Comparison of ENCODE assay signal across 8 cellular contexts in the genomic region with DNA sequence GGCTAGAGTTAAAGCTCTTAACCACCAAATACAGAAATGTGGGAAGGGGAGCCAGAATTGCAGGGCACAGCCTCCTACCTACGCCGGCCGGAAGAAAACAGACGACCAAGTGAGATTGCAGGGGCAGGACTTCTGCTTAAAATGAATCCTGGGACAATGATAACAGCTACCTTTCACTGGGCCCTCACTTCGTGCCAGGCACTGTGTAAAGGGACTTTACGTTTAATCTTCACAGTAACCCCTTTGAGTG. TPM values are rescaled to one million over a fixed set of nuclear protein-coding genes. Genes with fewer than 3 reads are reported as not detected.
DNase-seq lines count a peak whose midpoint lies in the region; ATAC-seq and TF ChIP-seq lines count a peak whose summit lies in the region.

TSS of gene GNAT2 (minus strand) at position 212 of the 250 bp plus-strand sequence. CDS start 6,746 bp downstream, outside the sequence.

- peak within 1 kb of the TSS; percentile 99 for H3K4me3 Mint-ChIP-seq in activated CD8-positive, alpha-beta memory T cell treated with anti-CD3 and anti-CD28 coated beads, Interleukin-2, amount 10 ng/mL, durations not matched to agents 7 days and 5 days

- H3K4me1 ChIP-seq in liver (ENCODE audit: control insufficient read depth in 4 of 4, insufficient read depth in 4 of 4, low read length in 3 of 4) (peaks cover 8 to 68% (median 53%) of the 10 kb centered on the region in 4 donors), tibial artery (peaks cover 0 to 50% (median 36%) of the 10 kb centered on the region in 4 donors)

- peak within 1 kb of the TSS; percentile 78 to 96 for H3K9ac ChIP-seq in liver (ENCODE audit: low read depth in 1 of 2, low read length in 2 of 2)

- intact Hi-C loops in tibial artery (cut with DNase I; ENCODE audit: low total_unique reads) = no loop called here

- no peak for TF ChIP-seq CTCF in liver (IDR thresholded peaks at IDR 0.05; ENCODE audit: low read depth, low read length, missing input control)
- no peak for TF ChIP-seq CTCF in tibial artery (IDR thresholded peaks at IDR 0.05)

- peak within 1 kb of the TSS; percentile 66 to 87 (median 77) for H3K4me3 ChIP-seq in liver (ENCODE audit: low read depth in 1 of 3, low read length in 3 of 3)
- peak within 1 kb of the TSS; percentile 68 to 73 for H3K4me3 ChIP-seq in tibial artery

- no peak for DNase-seq in activated CD8-positive, alpha-beta memory T cell treated with anti-CD3 and anti-CD28 coated beads, Interleukin-2, amount 10 ng/mL, durations not matched to agents 7 days and 5 days
- no peak for DNase-seq in activated CD8-positive, alpha-beta memory T cell treated with anti-CD3 and anti-CD28 coated beads, Interleukin-2, amount 50 U/mL, for 4 hours
- DNase-seq in tibial artery (no peak), C1 segment of cervical spinal cord (lab: John Stamatoyannopoulos, UW) (no peak)
- DNase-seq in activated CD4-positive, alpha-beta T cell treated with anti-CD3 and anti-CD28 coated beads, Interleukin-2, amount 50 U/mL, for 48 hours = no peak

- CTCF ChIA-PET in activated CD8-positive, alpha-beta memory T cell treated with anti-CD3 and anti-CD28 coated beads, Interleukin-2, amount 10 ng/mL, durations not matched to agents 7 days and 5 days (lab: Charles Lee) = interaction anchor here (0.8 to 9.1 kb wide), 8 partner anchors 10 to 365 kb away, joined by 3 to 112 read pairs (median 7); partner anchors contain the start of genes AHCYL1, CYB561D1 and GNAI3

- H3K27ac ChIP-seq in angular gyrus (ENCODE audit: low read depth, low read length) (peak within 1 kb of the TSS; percentile 90), liver (ENCODE audit: low read depth in 1 of 2, low read length in 2 of 2) (peak within 1 kb of the TSS; percentile 87 to 93), tibial artery (peak within 1 kb of the TSS; percentile 80 to 91)

- no peak for ATAC-seq in activated CD8-positive, alpha-beta memory T cell treated with anti-CD3 and anti-CD28 coated beads, Interleukin-2, amount 10 ng/mL, durations not matched to agents 7 days and 5 days
- ATAC-seq in HG03521 (IDR thresholded peaks at IDR 0.05; ENCODE audit: unreplicated experiment) = no peak

- H3K4me1 Mint-ChIP-seq in activated CD8-positive, alpha-beta memory T cell treated with anti-CD3 and anti-CD28 coated beads, Interleukin-2, amount 10 ng/mL, durations not matched to agents 7 days and 5 days = peaks cover 62% of the 10 kb centered on the region

- peak within 1 kb of the TSS; percentile 98 for H3K27ac Mint-ChIP-seq in activated CD8-positive, alpha-beta memory T cell treated with anti-CD3 and anti-CD28 coated beads, Interleukin-2, amount 10 ng/mL, durations not matched to agents 7 days and 5 days

- H3K9me3 ChIP-seq in liver (ENCODE audit: control insufficient read depth in 4 of 4, low read length in 3 of 4) = no peaks in the 10 kb centered on the region
- no peaks in the 10 kb centered on the region for H3K9me3 ChIP-seq in tibial artery

- H3K27me3 ChIP-seq in liver (ENCODE audit: control insufficient read depth in 4 of 4, insufficient read depth in 4 of 4, low read length in 3 of 4) (no peaks in the 10 kb centered on the region), tibial artery (no peaks in the 10 kb centered on the region)

- peaks cover 1% of the 10 kb centered on the region for H3K36me3 Mint-ChIP-seq in activated CD8-positive, alpha-beta memory T cell treated with anti-CD3 and anti-CD28 coated beads, Interleukin-2, amount 10 ng/mL, durations not matched to agents 7 days and 5 days

- H3K27me3 Mint-ChIP-seq in activated CD8-positive, alpha-beta memory T cell treated with anti-CD3 and anti-CD28 coated beads, Interleukin-2, amount 10 ng/mL, durations not matched to agents 7 days and 5 days = no peaks in the 10 kb centered on the region

- WGBS in liver = 4% methylated on average over 6 of the region's 6 CpGs

- no peaks in the 10 kb centered on the region for H3K36me3 ChIP-seq in liver (ENCODE audit: control insufficient read depth in 4 of 4, insufficient read depth in 3 of 4, low read depth in 1 of 4, low read length in 3 of 4)
- no peaks in the 10 kb centered on the region for H3K36me3 ChIP-seq in tibial artery

- TF ChIP-seq RAD21 in liver (IDR thresholded peaks at IDR 0.05) = no peak

- H3K9me3 Mint-ChIP-seq in activated CD8-positive, alpha-beta memory T cell treated with anti-CD3 and anti-CD28 coated beads, Interleukin-2, amount 10 ng/mL, durations not matched to agents 7 days and 5 days (ENCODE audit: low read depth) = no peaks in the 10 kb centered on the region

TF ChIP-seq in liver, 16 proteins besides CTCF, POLR2A, EP300 and RAD21:
- no peak for TF ChIP-seq HNF4G (IDR thresholded peaks at IDR 0.05)
- TF ChIP-seq TAF1 (conservative IDR thresholded peaks at IDR 0.05) = no peak
- TF ChIP-seq RXRA (IDR thresholded peaks at IDR 0.05) = no peak
- no peak for TF ChIP-seq FOXA2 (IDR thresholded peaks at IDR 0.05)
- no peak for TF ChIP-seq YY1 (IDR thresholded peaks at IDR 0.05)
- no peak for TF ChIP-seq GABPA (IDR thresholded peaks at IDR 0.05 in 1 of 2, conservative IDR thresholded peaks at IDR 0.05 in 1 of 2)
- no peak for TF ChIP-seq SP1 (IDR thresholded peaks at IDR 0.05)
- TF ChIP-seq, protein P1, sequence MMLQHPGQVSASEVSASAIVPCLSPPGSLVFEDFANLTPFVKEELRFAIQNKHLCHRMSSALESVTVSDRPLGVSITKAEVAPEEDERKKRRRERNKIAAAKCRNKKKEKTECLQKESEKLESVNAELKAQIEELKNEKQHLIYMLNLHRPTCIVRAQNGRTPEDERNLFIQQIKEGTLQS (IDR thresholded peaks at IDR 0.05) = no peak
- no peak for TF ChIP-seq EGR1 (IDR thresholded peaks at IDR 0.05; ENCODE audit: low read depth in 2 of 2)
- TF ChIP-seq, protein P2, sequence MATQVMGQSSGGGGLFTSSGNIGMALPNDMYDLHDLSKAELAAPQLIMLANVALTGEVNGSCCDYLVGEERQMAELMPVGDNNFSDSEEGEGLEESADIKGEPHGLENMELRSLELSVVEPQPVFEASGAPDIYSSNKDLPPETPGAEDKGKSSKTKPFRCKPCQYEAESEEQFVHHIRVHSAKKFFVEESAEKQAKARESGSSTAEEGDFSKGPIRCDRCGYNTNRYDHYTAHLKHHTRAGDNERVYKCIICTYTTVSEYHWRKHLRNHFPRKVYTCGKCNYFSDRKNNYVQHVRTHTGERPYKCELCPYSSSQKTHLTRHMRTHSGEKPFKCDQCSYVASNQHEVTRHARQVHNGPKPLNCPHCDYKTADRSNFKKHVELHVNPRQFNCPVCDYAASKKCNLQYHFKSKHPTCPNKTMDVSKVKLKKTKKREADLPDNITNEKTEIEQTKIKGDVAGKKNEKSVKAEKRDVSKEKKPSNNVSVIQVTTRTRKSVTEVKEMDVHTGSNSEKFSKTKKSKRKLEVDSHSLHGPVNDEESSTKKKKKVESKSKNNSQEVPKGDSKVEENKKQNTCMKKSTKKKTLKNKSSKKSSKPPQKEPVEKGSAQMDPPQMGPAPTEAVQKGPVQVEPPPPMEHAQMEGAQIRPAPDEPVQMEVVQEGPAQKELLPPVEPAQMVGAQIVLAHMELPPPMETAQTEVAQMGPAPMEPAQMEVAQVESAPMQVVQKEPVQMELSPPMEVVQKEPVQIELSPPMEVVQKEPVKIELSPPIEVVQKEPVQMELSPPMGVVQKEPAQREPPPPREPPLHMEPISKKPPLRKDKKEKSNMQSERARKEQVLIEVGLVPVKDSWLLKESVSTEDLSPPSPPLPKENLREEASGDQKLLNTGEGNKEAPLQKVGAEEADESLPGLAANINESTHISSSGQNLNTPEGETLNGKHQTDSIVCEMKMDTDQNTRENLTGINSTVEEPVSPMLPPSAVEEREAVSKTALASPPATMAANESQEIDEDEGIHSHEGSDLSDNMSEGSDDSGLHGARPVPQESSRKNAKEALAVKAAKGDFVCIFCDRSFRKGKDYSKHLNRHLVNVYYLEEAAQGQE (IDR thresholded peaks at IDR 0.05) = no peak
- no peak for TF ChIP-seq MAX (IDR thresholded peaks at IDR 0.05)

RNA-seq across cellular contexts. Expression of gene GNAT2, which starts in this region (rescaled TPM):
- total RNA-seq in activated CD8-positive, alpha-beta memory T cell treated with anti-CD3 and anti-CD28 coated beads, Interleukin-2, amount 10 ng/mL, durations not matched to agents 7 days and 5 days = not detected
- total RNA-seq in liver = under 1 TPM; 0.09 to 0.17 TPM
- under 1 TPM in 1 of 2 donors, not detected in 1; 0.17 TPM for polyA plus RNA-seq in liver
